In genomic region chr12:27513155-27513824, GRCh38 we compare ENCODE assay signal across 26 cellular contexts.
"Had no signal": no experiment of that assay in that cellular context is flagged by ENCODE, and none has a peak within 500 bp of the region (broad histone marks: within the 10 kb centered on the region; RNA-seq: fewer than 3 reads in every experiment).

No MANE protein-coding gene starts in this region.

- H3K4me1 ChIP-seq: parathyroid adenoma had no signal

- H2AFZ ChIP-seq: parathyroid adenoma had no signal

- H3K9me3 Mint-ChIP-seq: activated B cell treated with CpG ODN at 0.5 μM for 24 hours; activated naive CD4-positive, alpha-beta T cell treated with anti-CD3 and anti-CD28 coated beads, Interleukin-2, amount 50 U/mL, for 72 hours; activated T-cell treated with anti-CD3 and anti-CD28 coated beads, Interleukin-2, amount 50 U/mL, for 24 hours; activated T-helper 17 cell treated with anti-CD3 and anti-CD28 coated beads, Interleukin-2, amount 50 U/mL, for 72 hours; naive thymus-derived CD8-positive, alpha-beta T cell; stimulated activated naive CD8-positive, alpha-beta T cell treated with anti-CD3 and anti-CD28 coated beads, Interleukin-15, Interleukin-2, amounts not matched to agents 100 ng/mL and 50 ng/mL, for 24 hours had no signal

- H3K4me3 ChIP-seq: coronary artery, esophagus squamous epithelium, gastroesophageal sphincter, lung, skin epidermis, thyroid gland had no signal

- H3K27ac ChIP-seq: coronary artery, esophagus squamous epithelium, parathyroid adenoma, skin epidermis had no signal

- H3K27me3 ChIP-seq: esophagus squamous epithelium, gastroesophageal sphincter, thyroid gland had no signal

- H3K4me1 Mint-ChIP-seq: activated CD4-positive, alpha-beta T cell treated with anti-CD3 and anti-CD28 coated beads for 36 hours; activated T-helper 17 cell treated with anti-CD3 and anti-CD28 coated beads, Interleukin-2, amount 50 U/mL, for 72 hours; naive thymus-derived CD8-positive, alpha-beta T cell; T-helper 17 cell had no signal

- H3K36me3 ChIP-seq: esophagus squamous epithelium, gastroesophageal sphincter, thyroid gland had no signal

- H3K36me3 Mint-ChIP-seq: activated naive CD4-positive, alpha-beta T cell treated with anti-CD3 and anti-CD28 coated beads, Interleukin-2, amount 50 U/mL, for 72 hours; naive thymus-derived CD8-positive, alpha-beta T cell had no signal

- H3K9me3 ChIP-seq: esophagus squamous epithelium, gastroesophageal sphincter, thyroid gland had no signal

- H3K9ac ChIP-seq: parathyroid adenoma had no signal

- H3K4me3 Mint-ChIP-seq: activated B cell treated with CpG ODN at 0.5 μM for 24 hours; activated CD4-positive, alpha-beta T cell treated with anti-CD3 and anti-CD28 coated beads for 36 hours; activated T-cell treated with anti-CD3 and anti-CD28 coated beads, Interleukin-2, amount 50 U/mL, for 24 hours; activated T-helper 17 cell treated with anti-CD3 and anti-CD28 coated beads, Interleukin-2, amount 50 U/mL, for 72 hours; naive thymus-derived CD8-positive, alpha-beta T cell; stimulated activated naive CD8-positive, alpha-beta T cell treated with anti-CD3 and anti-CD28 coated beads, Interleukin-15, Interleukin-2, amounts not matched to agents 100 ng/mL and 50 ng/mL, for 24 hours; T-helper 17 cell had no signal

- DNase-seq: activated B cell treated with CpG ODN at 0.5 μM for 24 hours; activated CD4-positive, alpha-beta T cell treated with anti-CD3 and anti-CD28 coated beads for 36 hours; activated CD4-positive, alpha-beta T cell treated with anti-CD3 and anti-CD28 coated beads, Interleukin-2, amount 50 U/mL, for 4 hours; activated CD8-positive, alpha-beta memory T cell treated with anti-CD3 and anti-CD28 coated beads for 24 hours; activated CD8-positive, alpha-beta memory T cell treated with anti-CD3 and anti-CD28 coated beads, Interleukin-2, amount 50 U/mL, for 4 hours; activated T-cell treated with anti-CD3 and anti-CD28 coated beads, Interleukin-2, amount 50 U/mL, for 24 hours; cerebellar nuclear complex; esophagus squamous epithelium; head of caudate nucleus; left colon; naive thymus-derived CD8-positive, alpha-beta T cell; right cardiac atrium; stimulated activated CD4-positive, alpha-beta T cell treated with anti-CD3 and anti-CD28 coated beads, Interleukin-1b, Interleukin-23, amount 100 ng/mL, for 48 hours; substantia nigra; T-helper 17 cell; thyroid gland had no signal

- ATAC-seq: activated CD4-positive, alpha-beta T cell treated with anti-CD3 and anti-CD28 coated beads for 36 hours; activated naive CD4-positive, alpha-beta T cell treated with anti-CD3 and anti-CD28 coated beads, Interleukin-2, amount 50 U/mL, for 72 hours; activated T-helper 17 cell treated with anti-CD3 and anti-CD28 coated beads, Interleukin-2, amount 50 U/mL, for 72 hours; gastroesophageal sphincter; left colon; naive thymus-derived CD8-positive, alpha-beta T cell; right cardiac atrium; T-helper 17 cell had no signal

- FAIRE-seq: bronchial epithelial cell, keratinocyte had no signal

- H3K27ac Mint-ChIP-seq: activated B cell treated with CpG ODN at 0.5 μM for 24 hours; activated CD4-positive, alpha-beta T cell treated with anti-CD3 and anti-CD28 coated beads for 36 hours; activated naive CD4-positive, alpha-beta T cell treated with anti-CD3 and anti-CD28 coated beads, Interleukin-2, amount 50 U/mL, for 72 hours; activated T-cell treated with anti-CD3 and anti-CD28 coated beads, Interleukin-2, amount 50 U/mL, for 24 hours; activated T-helper 17 cell treated with anti-CD3 and anti-CD28 coated beads, Interleukin-2, amount 50 U/mL, for 72 hours; naive thymus-derived CD8-positive, alpha-beta T cell; stimulated activated naive CD8-positive, alpha-beta T cell treated with anti-CD3 and anti-CD28 coated beads, Interleukin-15, Interleukin-2, amounts not matched to agents 100 ng/mL and 50 ng/mL, for 24 hours; T-helper 17 cell had no signal

- H3K79me2 ChIP-seq: parathyroid adenoma had no signal
